In the genomic region with DNA sequence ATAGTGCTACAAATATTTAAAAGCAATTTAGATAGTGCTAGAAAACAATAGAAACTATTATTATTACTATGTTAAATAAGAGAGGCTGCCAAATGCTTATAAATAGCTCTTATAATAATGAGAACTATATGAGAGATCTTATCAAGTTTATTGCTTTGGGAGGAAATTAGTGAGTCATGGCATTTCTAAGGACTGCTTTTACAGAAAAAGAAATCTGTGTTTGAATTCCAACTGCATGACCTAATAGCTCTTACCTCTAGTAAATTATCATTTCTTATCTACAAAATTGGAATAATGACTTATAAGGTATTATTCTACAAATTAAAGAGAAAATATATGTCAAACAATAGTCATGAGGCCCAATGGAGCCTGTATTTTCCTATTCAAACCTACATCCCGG, we compare ENCODE assay signal across 18 cellular contexts.
DNase-seq lines count a peak whose midpoint lies in the region; ATAC-seq and TF ChIP-seq lines count a peak whose summit lies in the region.
"Had no signal": no experiment of that assay in that cellular context is flagged by ENCODE, and none has a peak within 500 bp of the region (broad histone marks: within the 10 kb centered on the region; RNA-seq: fewer than 3 reads in every experiment).

No MANE protein-coding gene starts in this region.

- H3K9me3 ChIP-seq in A673 (ENCODE audit: low read depth, low read length, poor library complexity, severe bottlenecking) = no peaks in the 10 kb centered on the region
- H3K9me3 ChIP-seq: BE2C, HAP-1 had no signal

- BruUV-seq in A673 (replicated peaks; lab: Mats Ljungman, UMichigan) = no TSS peak

- no peak for TF ChIP-seq CTCF in A673 (conservative IDR thresholded peaks at IDR 0.05; ENCODE audit: low read depth, low read length)
- no peak for TF ChIP-seq CTCF in LNCaP clone FGC (IDR thresholded peaks at IDR 0.05; ENCODE audit: control insufficient read depth, extremely low read depth, insufficient read depth)
- TF ChIP-seq CTCF in retinal pigment epithelial cell (conservative IDR thresholded peaks at IDR 0.05; ENCODE audit: low read depth, low read length) = no peak
- TF ChIP-seq CTCF in osteocyte (IDR thresholded peaks at IDR 0.05) = no peak

- no peaks in the 10 kb centered on the region for H3K27me3 Mint-ChIP-seq in osteocyte (ENCODE audit: unreplicated experiment)
- H3K27me3 Mint-ChIP-seq: CD4-positive, alpha-beta memory T cell had no signal

- DNase-seq in A673 (ENCODE audit: low spot score) = peak; percentile 44
- peak; percentile 65 for DNase-seq in LNCaP clone FGC (ENCODE audit: low read depth)
- peak; percentile 13 for DNase-seq in iris pigment epithelial cell (ENCODE audit: low read depth)
- peak; percentile 83 for DNase-seq in retinal pigment epithelial cell (ENCODE audit: low read depth)
- DNase-seq in osteocyte (ENCODE audit: extremely low spot score, unreplicated experiment) = no peak
- no peak for DNase-seq in hypothalamus (lab: John Stamatoyannopoulos, UW)
- DNase-seq: BE2C; CD4-positive, alpha-beta memory T cell; DND-41; NCI-H1436; NCI-H2029; NCI-H2171; NCI-H446 treated with DMSO at 0.1 percent for 48 hours had no signal

- no peak overlapping the region for H3K27ac Mint-ChIP-seq in osteocyte (ENCODE audit: unreplicated experiment)
- H3K27ac Mint-ChIP-seq: CD4-positive, alpha-beta memory T cell had no signal

- no peak overlapping the region for H3K27ac ChIP-seq in A673 (ENCODE audit: low read depth, low read length, poor library complexity, severe bottlenecking)
- H3K27ac ChIP-seq: HL-60, PC-9 had no signal

- no peaks in the 10 kb centered on the region for H3K4me1 Mint-ChIP-seq in osteocyte (ENCODE audit: unreplicated experiment)
- H3K4me1 Mint-ChIP-seq: CD4-positive, alpha-beta memory T cell had no signal

- no peaks in the 10 kb centered on the region for H3K4me1 ChIP-seq in A673 (ENCODE audit: insufficient read depth, low read length, poor library complexity, severe bottlenecking)
- H3K4me1 ChIP-seq: BE2C, HAP-1 had no signal

- POLR2A ChIA-PET in A673 (lab: Charles Lee; ENCODE audit: low non-redundant PET) = no interaction called here

- no peak overlapping the region for H3K4me3 Mint-ChIP-seq in osteocyte (ENCODE audit: unreplicated experiment)
- H3K4me3 Mint-ChIP-seq: CD4-positive, alpha-beta memory T cell had no signal

- H3K36me3 Mint-ChIP-seq in osteocyte (ENCODE audit: unreplicated experiment) = no peaks in the 10 kb centered on the region
- H3K36me3 Mint-ChIP-seq: CD4-positive, alpha-beta memory T cell had no signal

- ATAC-seq in HG03565 (IDR thresholded peaks at IDR 0.05; ENCODE audit: unreplicated experiment) = no peak
- ATAC-seq: K562 had no signal

- no peaks in the 10 kb centered on the region for H3K27me3 ChIP-seq in A673 (replicated peaks; ENCODE audit: insufficient read depth, low read depth, low read length, poor library complexity)
- H3K27me3 ChIP-seq: BE2C had no signal

- no peaks in the 10 kb centered on the region for H3K36me3 ChIP-seq in A673 (ENCODE audit: insufficient read depth, low read length, poor library complexity, severe bottlenecking)
- H3K36me3 ChIP-seq: BE2C, HAP-1 had no signal

- intact Hi-C loops in A673 (cut with micrococcal nuclease; ENCODE audit: unreplicated experiment) = no loop called here

- H3K4me3 ChIP-seq in A673 (ENCODE audit: low read depth, low read length, poor library complexity, severe bottlenecking) (no peak overlapping the region), LNCaP clone FGC (ENCODE audit: low read depth, low read length) (no peak overlapping the region), retinal pigment epithelial cell (ENCODE audit: low read length) (no peak overlapping the region)
- H3K4me3 ChIP-seq: HAP-1, K562, PC-9 had no signal

- peaks cover 3% of the 10 kb centered on the region for H3K9me3 Mint-ChIP-seq in osteocyte (ENCODE audit: unreplicated experiment)

- CTCF ChIA-PET in A673 (lab: Charles Lee) = no interaction called here

Comparison
In these comparisons a context has a peak if more than half of its experiments do, and no peak if none do; other contexts are left out.
1. DNase-seq: peak in A673 (single experiment), LNCaP clone FGC (single experiment), iris pigment epithelial cell (single experiment) and retinal pigment epithelial cell (single experiment); none in osteocyte (single experiment) and hypothalamus (0 of 51).